8 cellular contexts compared by ENCODE assay signal in genomic region chr1:234863596-234863995, GRCh38.
DNase-seq lines count a peak whose midpoint lies in the region; ATAC-seq, FAIRE-seq and TF ChIP-seq lines count a peak whose summit lies in the region.

No MANE protein-coding gene starts in this region.

- H3K4me3 ChIP-seq in adrenal gland (no peak overlapping the region), gastroesophageal sphincter (no peak overlapping the region), gastrocnemius medialis (no peak overlapping the region)

- in situ Hi-C loops in gastrocnemius medialis (cut with MboI; ENCODE audit: low sequenced_read_pairs in 4 of 4), result loop anchor here (10.0 to 25.0 kb wide), 4 partner anchors 126 to 376 kb away; partner anchors contain the start of gene TARBP1 (in 2 of the 4)

- intact Hi-C loops in adrenal gland (cut with DNase I) (no loop called here), gastrocnemius medialis (cut with DNase I; ENCODE audit: low total_unique reads) (loop anchor here (2.0 kb wide), 1 partner anchor 43 kb away; no protein-coding TSS in a partner anchor)

- TF ChIP-seq POLR2A in adrenal gland (IDR thresholded peaks at IDR 0.05), result no peak
- no peak for TF ChIP-seq POLR2A in gastroesophageal sphincter (IDR thresholded peaks at IDR 0.05)
- TF ChIP-seq POLR2A in gastrocnemius medialis (IDR thresholded peaks at IDR 0.05), result no peak

- H3K36me3 ChIP-seq in adrenal gland (replicated peaks in 1 of 2) (no peaks in the 10 kb centered on the region), gastroesophageal sphincter (no peaks in the 10 kb centered on the region), gastrocnemius medialis (no peaks in the 10 kb centered on the region)

- TF ChIP-seq EP300 in gastroesophageal sphincter (IDR thresholded peaks at IDR 0.05), result no peak

- ATAC-seq in gastroesophageal sphincter (peak; percentile 56), gastrocnemius medialis (peak; percentile 51 to 77)

- FAIRE-seq in frontal cortex (lab: Jason Lieb, UNC), result no peak

- WGBS in adrenal gland, 4 donors, result 38 to 64% (median 58%) methylated on average over 5 to 6 of the region's 6 CpGs
- WGBS in gastroesophageal sphincter (ENCODE audit: low coverage in 1 of 2), 2 donors, result 29 to 72% methylated on average over 4 to 6 of the region's 6 CpGs

- peak overlapping the region; percentile 77 for H3K27ac ChIP-seq in C4-2B
- peak overlapping the region in 3 of 5 donors; percentile 4 to 77 (median 68) for H3K27ac ChIP-seq in adrenal gland
- peak overlapping the region; percentile 9 to 76 (median 60) for H3K27ac ChIP-seq in gastroesophageal sphincter
- H3K27ac ChIP-seq in gastrocnemius medialis, result peak overlapping the region; percentile 68 to 84 (median 75)

- H3K4me1 ChIP-seq in adrenal gland (replicated peaks in 1 of 2), result peaks cover 12 to 35% of the 10 kb centered on the region in 2 donors
- H3K4me1 ChIP-seq in gastroesophageal sphincter, result peaks cover 0 to 51% (median 21%) of the 10 kb centered on the region in 3 donors
- H3K4me1 ChIP-seq in gastrocnemius medialis, result peaks cover 42 to 43% of the 10 kb centered on the region in 2 donors

- no peak for TF ChIP-seq CTCF in C4-2B (conservative IDR thresholded peaks at IDR 0.05)
- TF ChIP-seq CTCF in adrenal gland (IDR thresholded peaks at IDR 0.05), result no peak
- TF ChIP-seq CTCF in gastroesophageal sphincter (IDR thresholded peaks at IDR 0.05), result no peak
- TF ChIP-seq CTCF in gastrocnemius medialis (IDR thresholded peaks at IDR 0.05 in 4 of 5, conservative IDR thresholded peaks at IDR 0.05 in 1 of 5), result no peak

- DNase-seq in adrenal gland (peak in 4 of 7 donors; percentile 29 to 65 (median 50)), gastrocnemius medialis (peak; percentile 54 to 55), ecto neural progenitor cell (ENCODE audit: low spot score) (no peak), epidermal melanocyte (ENCODE audit: insufficient read length, low spot score) (no peak), frontal cortex (ENCODE audit: low spot score in 2 of 2) (no peak), KG1 (lab: John Stamatoyannopoulos, UW) (no peak)

- H3K27me3 ChIP-seq in adrenal gland (no peaks in the 10 kb centered on the region), gastroesophageal sphincter (no peaks in the 10 kb centered on the region), gastrocnemius medialis (no peaks in the 10 kb centered on the region)

- H3K9me3 ChIP-seq in adrenal gland (replicated peaks in 1 of 3) (no peaks in the 10 kb centered on the region), gastroesophageal sphincter (no peaks in the 10 kb centered on the region), gastrocnemius medialis (no peaks in the 10 kb centered on the region)

Comparison
In these comparisons a context has a peak if more than half of its experiments do, and no peak if none do; other contexts are left out.
1. DNase-seq: peak in adrenal gland (4 of 7) and gastrocnemius medialis (2 of 2); none in ecto neural progenitor cell (single experiment), epidermal melanocyte (single experiment), frontal cortex (0 of 2) and KG1 (single experiment).
2. Peak in every context shown above with its lines, with median percentiles within 50 percentile points of each other: H3K27ac ChIP-seq.